ENCODE assay signal across 16 cellular contexts in genomic region chr7:115037128-115037802, GRCh38.
DNase-seq lines count a peak whose midpoint lies in the region; ATAC-seq and TF ChIP-seq lines count a peak whose summit lies in the region.
"Had no signal": no experiment of that assay in that cellular context is flagged by ENCODE, and none has a peak within 500 bp of the region (broad histone marks: within the 10 kb centered on the region; RNA-seq: fewer than 3 reads in every experiment).

No MANE protein-coding gene starts in this region.

- H3K27ac Mint-ChIP-seq in activated naive CD4-positive, alpha-beta T cell treated with anti-CD3 and anti-CD28 coated beads, Interleukin-2, amount 10 ng/mL, durations not matched to agents 7 days and 5 days = peak overlapping the region; percentile 69
- H3K27ac Mint-ChIP-seq: GM23338, IgD-negative memory B cell had no signal

- peaks cover 11% of the 10 kb centered on the region for H3K36me3 Mint-ChIP-seq in activated naive CD4-positive, alpha-beta T cell treated with anti-CD3 and anti-CD28 coated beads, Interleukin-2, amount 10 ng/mL, durations not matched to agents 7 days and 5 days

- no peaks in the 10 kb centered on the region for H3K27me3 Mint-ChIP-seq in activated naive CD4-positive, alpha-beta T cell treated with anti-CD3 and anti-CD28 coated beads, Interleukin-2, amount 10 ng/mL, durations not matched to agents 7 days and 5 days
- H3K27me3 Mint-ChIP-seq: central memory CD8-positive, alpha-beta T cell; IgD-negative memory B cell had no signal

- H2AFZ ChIP-seq in KMS-11 (ENCODE audit: low read depth) = peak overlapping the region; percentile 23
- H2AFZ ChIP-seq: GM23338 had no signal

- no peaks in the 10 kb centered on the region for H3K27me3 ChIP-seq in KMS-11 (ENCODE audit: insufficient read depth, low read depth)

- no peak for DNase-seq in activated naive CD4-positive, alpha-beta T cell treated with anti-CD3 and anti-CD28 coated beads, Interleukin-2, amount 10 ng/mL, durations not matched to agents 7 days and 5 days
- DNase-seq in activated naive CD4-positive, alpha-beta T cell treated with Interleukin-2 at 50 U/mL for 16 hours = no peak
- DNase-seq in kidney tubule cell (ENCODE audit: low spot score) (peak; percentile 20), caudate nucleus (lab: John Stamatoyannopoulos, UW) (no peak)
- no peak for DNase-seq in activated CD8-positive, alpha-beta memory T cell treated with anti-CD3 and anti-CD28 coated beads, Interleukin-2, amount 50 U/mL, for 48 hours
- DNase-seq in stimulated activated CD4-positive, alpha-beta T cell treated with anti-CD3 and anti-CD28 coated beads, Interleukin-4, amount 100 ng/mL, for 4 hours = no peak
- DNase-seq: activated CD4-positive, alpha-beta T cell treated with anti-CD3 and anti-CD28 coated beads for 48 hours; amniotic stem cell; EL; NCI-H1092; SHP77 had no signal

- H3K9ac ChIP-seq in KMS-11 = no peak overlapping the region

- peaks cover 22% of the 10 kb centered on the region for H3K4me1 ChIP-seq in KMS-11 (ENCODE audit: low read depth, poor library complexity, severe bottlenecking)

- H3K4me2 ChIP-seq in KMS-11 = peak overlapping the region; percentile 21
- H3K4me2 ChIP-seq: GM23338 had no signal

- CTCF ChIA-PET in activated naive CD4-positive, alpha-beta T cell treated with anti-CD3 and anti-CD28 coated beads, Interleukin-2, amount 10 ng/mL, durations not matched to agents 7 days and 5 days (lab: Charles Lee) = no interaction called here

- no peaks in the 10 kb centered on the region for H3K9me3 Mint-ChIP-seq in activated naive CD4-positive, alpha-beta T cell treated with anti-CD3 and anti-CD28 coated beads, Interleukin-2, amount 10 ng/mL, durations not matched to agents 7 days and 5 days
- H3K9me3 Mint-ChIP-seq: central memory CD8-positive, alpha-beta T cell; GM23338 had no signal

- no peak overlapping the region for H3K4me3 Mint-ChIP-seq in activated naive CD4-positive, alpha-beta T cell treated with anti-CD3 and anti-CD28 coated beads, Interleukin-2, amount 10 ng/mL, durations not matched to agents 7 days and 5 days
- H3K4me3 Mint-ChIP-seq: central memory CD8-positive, alpha-beta T cell; GM23338; IgD-negative memory B cell had no signal

- H3K4me3 ChIP-seq in KMS-11 (IDR thresholded peaks at IDR 0.05; ENCODE audit: insufficient read depth, low read depth, low read length) = no peak overlapping the region
- H3K4me3 ChIP-seq: GM23338 had no signal

- TF ChIP-seq CTCF in KMS-11 (conservative IDR thresholded peaks at IDR 0.05; ENCODE audit: low read depth, low read length) = no peak

- H3K4me1 Mint-ChIP-seq in activated naive CD4-positive, alpha-beta T cell treated with anti-CD3 and anti-CD28 coated beads, Interleukin-2, amount 10 ng/mL, durations not matched to agents 7 days and 5 days = peaks cover 21% of the 10 kb centered on the region

- ATAC-seq in GM21528 (IDR thresholded peaks at IDR 0.05; ENCODE audit: low FRiP score, unreplicated experiment) = peak; percentile 67
- ATAC-seq: GM23338 had no signal

- H3K27ac ChIP-seq in KMS-11 (peak overlapping the region; percentile 29; the same call in 1 of the 2 replicates), caudate nucleus (ENCODE audit: low read depth, low read length) (no peak overlapping the region)

- no peaks in the 10 kb centered on the region for H3K36me3 ChIP-seq in KMS-11 (ENCODE audit: insufficient read depth)

- H3K79me2 ChIP-seq in KMS-11 (ENCODE audit: insufficient read depth, low read depth) = no peaks in the 10 kb centered on the region

- no peaks in the 10 kb centered on the region for H4K20me1 ChIP-seq in KMS-11 (ENCODE audit: insufficient read depth)
